8 cellular contexts compared by ENCODE assay signal in genomic region chr6:90393232-90393884, GRCh38.
DNase-seq lines count a peak whose midpoint lies in the region; ATAC-seq, FAIRE-seq and TF ChIP-seq lines count a peak whose summit lies in the region.

No MANE protein-coding gene starts in this region.

- H3K27ac Mint-ChIP-seq in T-helper 2 cell treated with Interferon-gamma antibody and Interleukin-4, amounts not matched to agents 5 μg/mL and 100 μg/mL, for 36 hours, result peak overlapping the region; percentile 74

- TF ChIP-seq CTCF in D721Med (IDR thresholded peaks at IDR 0.05; ENCODE audit: insufficient read depth, missing control alignments), result peak; percentile 77

- H3K27me3 Mint-ChIP-seq in T-helper 2 cell treated with Interferon-gamma antibody and Interleukin-4, amounts not matched to agents 5 μg/mL and 100 μg/mL, for 36 hours (ENCODE audit: low read depth), result peaks cover 3% of the 10 kb centered on the region

- peak overlapping the region; percentile 19 for H3K4me3 Mint-ChIP-seq in T-helper 2 cell treated with Interferon-gamma antibody and Interleukin-4, amounts not matched to agents 5 μg/mL and 100 μg/mL, for 36 hours

- H3K36me3 Mint-ChIP-seq in T-helper 2 cell treated with Interferon-gamma antibody and Interleukin-4, amounts not matched to agents 5 μg/mL and 100 μg/mL, for 36 hours (ENCODE audit: low read depth), result no peaks in the 10 kb centered on the region

- DNase-seq in D721Med (ENCODE audit: insufficient read length, low spot score), result no peak
- peak; percentile 14 for DNase-seq in NCI-H1417 treated with DMSO at 0.1 percent for 48 hours (lab: John Stamatoyannopoulos, UW)
- DNase-seq in T-helper 2 cell treated with Interferon-gamma antibody and Interleukin-4, amounts not matched to agents 5 μg/mL and 100 μg/mL, for 36 hours (ENCODE audit: low spot score), result peak; percentile 71
- DNase-seq in anterior cingulate cortex (lab: John Stamatoyannopoulos, UW), result peak in 32 of 58 donors; percentile 4 to 52 (median 16)
- peak in 26 of 51 donors; percentile 1 to 61 (median 19) for DNase-seq in hypothalamus (lab: John Stamatoyannopoulos, UW)
- DNase-seq in stimulated activated CD4-positive, alpha-beta T cell treated with anti-CD3 and anti-CD28 coated beads, Interleukin-12 subunit alpha, Interleukin-12 subunit beta, amount 100 ng/mL, for 48 hours (ENCODE audit: low read depth in 2 of 3, low spot score in 1 of 3), result peak in 2 of 3 donors; percentile 63 to 87
- DNase-seq in T1000 (lab: John Stamatoyannopoulos, UW), result no peak

- peak; percentile 78 for ATAC-seq in GM21825 (IDR thresholded peaks at IDR 0.05; ENCODE audit: unreplicated experiment)

- H3K4me1 Mint-ChIP-seq in T-helper 2 cell treated with Interferon-gamma antibody and Interleukin-4, amounts not matched to agents 5 μg/mL and 100 μg/mL, for 36 hours (ENCODE audit: low read depth), result peaks cover 63% of the 10 kb centered on the region

- H3K9me3 Mint-ChIP-seq in T-helper 2 cell treated with Interferon-gamma antibody and Interleukin-4, amounts not matched to agents 5 μg/mL and 100 μg/mL, for 36 hours, result no peaks in the 10 kb centered on the region

- peak; percentile 41 for FAIRE-seq in D721Med (lab: Jason Lieb, UNC)

Comparison
In these comparisons a context has a peak if more than half of its experiments do, and no peak if none do; other contexts are left out.
1. DNase-seq: peak in NCI-H1417 treated with DMSO at 0.1 percent for 48 hours (single experiment), T-helper 2 cell treated with Interferon-gamma antibody and Interleukin-4, amounts not matched to agents 5 μg/mL and 100 μg/mL, for 36 hours (single experiment), anterior cingulate cortex (32 of 58), hypothalamus (26 of 51) and stimulated activated CD4-positive, alpha-beta T cell treated with anti-CD3 and anti-CD28 coated beads, Interleukin-12 subunit alpha, Interleukin-12 subunit beta, amount 100 ng/mL, for 48 hours (2 of 3); none in D721Med (single experiment) and T1000 (single experiment).